In the genomic region with DNA sequence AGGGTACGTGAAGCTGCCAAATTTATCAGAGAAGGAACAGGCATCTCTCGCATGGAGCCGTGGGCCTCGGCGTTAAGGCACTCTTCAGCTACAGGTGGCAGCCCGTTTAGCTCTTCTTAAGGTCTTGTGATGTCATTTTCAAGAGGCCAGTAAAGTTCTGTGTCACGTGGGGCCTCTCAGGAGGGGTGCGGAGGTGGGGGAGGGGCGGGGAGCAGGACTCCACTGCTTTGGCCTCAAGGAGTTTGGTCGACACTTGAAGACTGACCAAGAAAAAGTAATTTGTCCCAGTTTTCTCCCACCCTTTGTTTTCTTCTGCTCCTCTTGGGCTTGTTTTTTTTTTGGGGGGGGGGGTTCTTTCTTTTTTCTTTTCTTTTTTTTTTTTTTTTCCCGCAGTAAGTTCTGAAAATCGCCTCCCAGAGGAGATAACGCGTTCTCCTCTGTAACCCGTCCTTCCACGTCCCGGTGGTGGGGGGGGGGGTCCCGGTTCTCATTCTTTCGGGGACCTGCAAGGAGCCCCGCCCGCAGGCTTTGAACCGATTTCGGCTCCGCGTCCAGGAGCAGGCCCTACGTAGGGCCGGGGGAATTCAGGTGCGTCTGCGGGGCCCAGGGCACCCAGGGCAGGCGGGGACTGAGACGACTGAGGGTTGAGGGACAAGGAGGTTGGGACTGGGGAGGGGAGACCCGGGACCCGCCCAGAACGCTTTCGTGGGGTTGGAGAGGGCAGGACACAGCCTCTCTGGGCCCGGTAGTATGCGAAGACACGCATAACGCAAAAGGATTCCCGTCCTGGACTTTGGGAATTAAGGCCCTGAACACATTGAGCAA, we compare ENCODE assay signal across 7 cellular contexts. TPM values are rescaled to one million over a fixed set of nuclear protein-coding genes. Genes with fewer than 3 reads are reported as not detected.
DNase-seq lines count a peak whose midpoint lies in the region; ATAC-seq lines count a peak whose summit lies in the region.

No MANE protein-coding gene starts in this region.

- peaks cover 99% of the 10 kb centered on the region for H3K27me3 Mint-ChIP-seq in central memory CD8-positive, alpha-beta T cell

- ATAC-seq in GM18520 (IDR thresholded peaks at IDR 0.05; ENCODE audit: unreplicated experiment), result peak; percentile 55
- peak; percentile 79 for ATAC-seq in HG03175 (IDR thresholded peaks at IDR 0.05; ENCODE audit: unreplicated experiment)
- ATAC-seq in central memory CD8-positive, alpha-beta T cell (replicated peaks; ENCODE audit: extremely low read depth, poor library complexity, severe bottlenecking), result no peak
- peak; percentile 14 for ATAC-seq in left lobe of liver
- ATAC-seq in GM21528 (IDR thresholded peaks at IDR 0.05; ENCODE audit: low FRiP score, unreplicated experiment), result no peak

- peak overlapping the region; percentile 43 for H3K4me3 Mint-ChIP-seq in central memory CD8-positive, alpha-beta T cell

- peak; percentile 13 for DNase-seq in SW480 (ENCODE audit: low spot score)
- no peak for DNase-seq in central memory CD8-positive, alpha-beta T cell (ENCODE audit: low spot score in 2 of 2)
- no peak for DNase-seq in left lobe of liver (ENCODE audit: low spot score)
- DNase-seq in stimulated activated CD4-positive, alpha-beta T cell treated with anti-CD3 and anti-CD28 coated beads, Interleukin-4, amount 100 ng/mL, for 48 hours (ENCODE audit: low read depth in 2 of 2), result peak; percentile 35 to 44

- no peak overlapping the region for H3K27ac Mint-ChIP-seq in central memory CD8-positive, alpha-beta T cell (ENCODE audit: low read depth)

- H3K4me1 Mint-ChIP-seq in central memory CD8-positive, alpha-beta T cell, result peaks cover 18% of the 10 kb centered on the region

- no peaks in the 10 kb centered on the region for H3K9me3 Mint-ChIP-seq in central memory CD8-positive, alpha-beta T cell

- peaks cover 4% of the 10 kb centered on the region for H3K36me3 Mint-ChIP-seq in central memory CD8-positive, alpha-beta T cell (ENCODE audit: insufficient read depth)

RNA-seq across cellular contexts. Expression of a gene that starts 26.0 kb away (rescaled TPM):
- not detected for total RNA-seq in left lobe of liver

RNA-seq across cellular contexts. Expression of a gene that starts 36.1 kb away (rescaled TPM):
- total RNA-seq in left lobe of liver, result not detected

RNA-seq across cellular contexts. Expression of a gene that starts 46.3 kb away (rescaled TPM):
- total RNA-seq in left lobe of liver, result 0.40 TPM

Comparison
In these comparisons a context has a peak if more than half of its experiments do, and no peak if none do; other contexts are left out.
1. ATAC-seq: peak in GM18520 (single experiment), HG03175 (single experiment) and left lobe of liver (single experiment); none in central memory CD8-positive, alpha-beta T cell (single experiment) and GM21528 (single experiment).
2. DNase-seq: peak in SW480 (single experiment) and stimulated activated CD4-positive, alpha-beta T cell treated with anti-CD3 and anti-CD28 coated beads, Interleukin-4, amount 100 ng/mL, for 48 hours (2 of 2); none in central memory CD8-positive, alpha-beta T cell (0 of 2) and left lobe of liver (single experiment).